In genomic region chr12:102430661-102431060, GRCh38 we compare ENCODE assay signal across 21 cellular contexts. TPM values are rescaled to one million over a fixed set of nuclear protein-coding genes. Genes with fewer than 3 reads are reported as not detected.
"Had no signal": no experiment of that assay in that cellular context is flagged by ENCODE, and none has a peak within 500 bp of the region (broad histone marks: within the 10 kb centered on the region; RNA-seq: fewer than 3 reads in every experiment).

No MANE protein-coding gene starts in this region.

- FAIRE-seq: frontal cortex, islet of Langerhans, urothelium cell line had no signal

- H3K36me3 ChIP-seq: ascending aorta, breast epithelium, thyroid gland had no signal

- H3K4me3 ChIP-seq: ascending aorta, breast epithelium, thyroid gland had no signal

- DNase-seq: activated CD4-positive, alpha-beta T cell treated with anti-CD3 and anti-CD28 coated beads, Interleukin-2, amount 10 ng/mL, durations not matched to agents 24 days and 14 days; activated CD4-positive, CD25-positive, alpha-beta regulatory T cell; activated CD8-positive, alpha-beta memory T cell treated with anti-CD3 and anti-CD28 coated beads, Interleukin-2, amount 50 U/mL, for 48 hours; activated CD8-positive, alpha-beta T cell treated with anti-CD3 and anti-CD28 coated beads, Interleukin-2, amount 10 ng/mL, durations not matched to agents 7 days and 5 days; activated gamma-delta T cell; activated T-cell treated with anti-CD3 and anti-CD28 coated beads, Interleukin-2, amount 50 U/mL, for 72 hours; cerebellar nuclear complex; effector memory CD4-positive, alpha-beta T cell; mesenchymal stem cell; stimulated activated CD4-positive, alpha-beta T cell treated with anti-CD3 and anti-CD28 coated beads, Interleukin-12 subunit alpha, Interleukin-12 subunit beta, amount 100 ng/mL, for 4 hours; stimulated activated CD4-positive, alpha-beta T cell treated with anti-CD3 and anti-CD28 coated beads, Interleukin-2, amount 100 ng/mL, for 24 hours; SW 1271; thyroid gland had no signal

- H3K4me1 ChIP-seq: breast epithelium had no signal

- H3K27ac ChIP-seq: ascending aorta had no signal

- H3K27me3 ChIP-seq: ascending aorta, breast epithelium, thyroid gland had no signal

- H3K9me3 ChIP-seq: ascending aorta, breast epithelium, thyroid gland had no signal

- ATAC-seq: activated CD8-positive, alpha-beta T cell treated with anti-CD3 and anti-CD28 coated beads, Interleukin-2, amount 10 ng/mL, durations not matched to agents 7 days and 5 days; activated naive CD4-positive, alpha-beta T cell treated with anti-CD3 and anti-CD28 coated beads, Interleukin-2, amount 50 U/mL, for 72 hours; activated T-cell treated with anti-CD3 and anti-CD28 coated beads, Interleukin-2, amount 50 U/mL, for 72 hours; left lobe of liver had no signal

RNA-seq across cellular contexts. Expression of gene IGF1, which starts 49.7 kb away (rescaled TPM):
- polyA plus RNA-seq: neural cell had no signal
